ENCODE assay signal across 1 cellular context in genomic region chr4:41219421-41219950, GRCh38.
TF ChIP-seq lines count a peak whose summit lies in the region.

No MANE protein-coding gene starts in this region.

TF ChIP-seq in HEK293, 187 proteins besides CTCF, POLR2A, EP300 and RAD21 (continued from another document and continues in another):
- TF ChIP-seq ZNF10 (tag by site-specific recombination; IDR thresholded peaks at IDR 0.05) (no peak), ELK4 (IDR thresholded peaks at IDR 0.05; ENCODE audit: borderline replicate concordance, low read depth, low read length) (no peak), ZNF169 (tag by site-specific recombination; IDR thresholded peaks at IDR 0.05) (no peak), ZNF596 (tag by site-specific recombination; IDR thresholded peaks at IDR 0.05) (no peak), ZNF514 (tag by site-specific recombination; IDR thresholded peaks at IDR 0.05) (no peak), ZNF174 (tag by site-specific recombination; IDR thresholded peaks at IDR 0.05) (no peak), ZNF560 (tag by site-specific recombination; IDR thresholded peaks at IDR 0.05; ENCODE audit: borderline replicate concordance) (no peak), PRDM10 (tag by site-specific recombination; IDR thresholded peaks at IDR 0.05) (no peak), ZXDB (tag by site-specific recombination; IDR thresholded peaks at IDR 0.05) (0 out of 2 replicates have a peak, but pooled peaks have one; percentile 26), KLF8 (tag by site-specific recombination; IDR thresholded peaks at IDR 0.05) (0 out of 2 replicates have a peak, but pooled peaks have one; percentile 19), ZNF600 (tag by site-specific recombination; IDR thresholded peaks at IDR 0.05) (no peak), SCRT2 (tag by site-specific recombination; IDR thresholded peaks at IDR 0.05) (no peak), INSM2 (tag by site-specific recombination; IDR thresholded peaks at IDR 0.05) (no peak), YY1 (tag by site-specific recombination; IDR thresholded peaks at IDR 0.05) (no peak), ZBTB48 (tag by site-specific recombination; IDR thresholded peaks at IDR 0.05) (no peak), ZSCAN18 (tag by site-specific recombination; IDR thresholded peaks at IDR 0.05) (no peak), ZNF830 (tag by site-specific recombination; IDR thresholded peaks at IDR 0.05; ENCODE audit: low read depth) (no peak), ZNF24 (tag by site-specific recombination; IDR thresholded peaks at IDR 0.05) (no peak), ZNF362 (tag by site-specific recombination; IDR thresholded peaks at IDR 0.05) (peak; percentile 75; the same call in 1 of the 2 replicates), GLI2 (tag by site-specific recombination; IDR thresholded peaks at IDR 0.05; ENCODE audit: borderline replicate concordance, low read depth) (no peak), REST (tag by site-specific recombination; IDR thresholded peaks at IDR 0.05) (no peak), ZBTB20 (tag by site-specific recombination; IDR thresholded peaks at IDR 0.05) (no peak), ZNF2 (tag by site-specific recombination; IDR thresholded peaks at IDR 0.05) (no peak), ZNF843 (tag by site-specific recombination; IDR thresholded peaks at IDR 0.05) (no peak), BCL11A (tag by site-specific recombination; IDR thresholded peaks at IDR 0.05; ENCODE audit: low read depth) (no peak), ZBTB49 (tag by site-specific recombination; IDR thresholded peaks at IDR 0.05; ENCODE audit: low read depth) (no peak), ZNF292 (tag by site-specific recombination; IDR thresholded peaks at IDR 0.05; ENCODE audit: borderline replicate concordance, low read depth) (no peak), ZNF248 (tag by site-specific recombination; IDR thresholded peaks at IDR 0.05) (no peak), ZNF449 (tag by site-specific recombination; IDR thresholded peaks at IDR 0.05) (no peak), KLF9 (tag by site-specific recombination; IDR thresholded peaks at IDR 0.05; ENCODE audit: low read depth) (no peak), ZNF404 (tag by site-specific recombination; IDR thresholded peaks at IDR 0.05) (no peak), ZNF654 (tag by site-specific recombination; IDR thresholded peaks at IDR 0.05; ENCODE audit: low read depth) (no peak), ZNF184 (tag by site-specific recombination; IDR thresholded peaks at IDR 0.05) (no peak), ZNF239 (tag by site-specific recombination; IDR thresholded peaks at IDR 0.05) (no peak), PRDM2 (tag by site-specific recombination; IDR thresholded peaks at IDR 0.05; ENCODE audit: borderline replicate concordance) (no peak)
